21 cellular contexts compared by ENCODE assay signal in the genomic region with DNA sequence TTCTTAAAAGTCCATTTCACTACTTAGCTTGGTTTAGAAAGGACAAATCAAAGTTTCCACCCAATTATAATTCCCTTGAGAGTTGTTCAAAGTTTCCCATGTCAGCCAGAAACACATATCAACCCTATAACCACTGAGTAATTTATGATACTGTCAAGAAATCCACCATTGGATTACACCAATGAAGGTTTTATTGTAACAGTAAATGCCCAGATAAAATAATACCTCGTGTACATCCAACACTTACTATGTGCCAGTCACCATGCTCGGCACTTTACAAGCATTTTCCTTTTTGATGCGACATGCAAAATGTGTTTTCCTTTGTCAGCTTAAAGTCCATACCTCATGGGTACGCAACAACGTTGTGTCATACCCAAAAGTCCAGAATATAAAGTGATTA.
"Had no signal": no experiment of that assay in that cellular context is flagged by ENCODE, and none has a peak within 500 bp of the region (broad histone marks: within the 10 kb centered on the region; RNA-seq: fewer than 3 reads in every experiment).

No MANE protein-coding gene starts in this region.

- H3K9me3 ChIP-seq: MG63 had no signal

- H3K4me3 ChIP-seq: MG63 had no signal

- ATAC-seq: HepG2, SK-N-SH treated with all-trans-retinoic acid at 6 μM for 48 hours had no signal

- DNase-seq: IMR-90, Karpas-422, KG1, MG63, NCI-H1092, NCI-H1105 treated with DMSO at 0.1 percent for 48 hours, NCI-H1417 treated with DMSO at 0.1 percent for 48 hours, NCI-H187, NCI-H2029, NCI-H2081 treated with DMSO at 0.1 percent for 48 hours, NCI-H2171, NCI-H226, NCI-H446, NCI-H510A, NCI-H524 treated with DMSO at 0.1 percent for 48 hours, NCI-H69, NCI-H774, RPMI8226, SHP77 had no signal

- H3K27me3 ChIP-seq: MG63 had no signal
